In the genomic region with DNA sequence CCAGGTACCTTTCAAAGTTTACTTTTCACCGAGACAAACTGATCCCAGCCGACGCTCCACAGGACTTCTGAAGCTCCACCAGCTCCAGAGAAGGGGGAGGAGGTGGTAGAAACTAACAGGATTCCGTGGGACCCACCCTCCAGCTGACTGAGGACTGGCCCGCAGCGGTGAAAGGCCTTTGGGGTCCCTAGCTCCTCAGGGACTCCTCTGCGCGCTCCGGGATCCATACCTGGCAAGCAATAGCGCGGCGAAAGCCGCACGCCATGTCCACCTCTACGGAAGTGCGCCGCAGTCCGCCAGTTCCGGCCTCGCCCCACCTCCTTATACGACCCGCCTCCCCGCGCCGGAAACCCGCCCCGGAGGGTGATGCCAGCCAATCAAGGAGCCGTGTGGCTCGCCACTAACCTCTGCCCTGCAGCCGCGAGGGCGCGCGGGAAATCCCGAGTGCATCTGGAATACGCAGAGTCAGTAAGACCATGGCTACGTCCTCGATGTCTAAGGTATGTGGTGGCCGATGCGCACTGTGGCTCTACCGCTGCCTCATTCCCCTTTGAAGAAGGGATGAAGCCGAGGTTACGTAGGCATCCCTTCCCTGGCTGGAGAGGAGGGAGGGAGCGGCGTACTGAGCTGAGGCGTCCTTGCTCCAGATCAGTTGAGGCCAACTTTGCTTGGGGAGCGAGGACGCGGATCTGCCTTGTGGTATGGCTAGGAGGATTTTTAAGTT, we compare ENCODE assay signal across 8 cellular contexts. TPM values are rescaled to one million over a fixed set of nuclear protein-coding genes. Genes with fewer than 3 reads are reported as not detected.
DNase-seq lines count a peak whose midpoint lies in the region; ATAC-seq and TF ChIP-seq lines count a peak whose summit lies in the region.

ORC3 (plus strand) TSS at position 443 of the 724 bp plus-strand sequence; CDS start at position 477, 34 bp downstream.
RARS2 (minus strand) TSS at position 295 of the 724 bp plus-strand sequence; CDS start at position 265, 30 bp downstream.

- DNase-seq in GM13976 (ENCODE audit: low spot score) = peak; percentile 97
- peak; percentile 87 for DNase-seq in NCI-H146 treated with DMSO at 0.1 percent for 48 hours (lab: John Stamatoyannopoulos, UW; ENCODE audit: unreplicated experiment)
- DNase-seq in amniotic epithelial cell (ENCODE audit: low read depth) = peak; percentile 89
- peak; percentile 96 to 97 for DNase-seq in heart right ventricle
- peak; percentile 92 for DNase-seq in progenitor cell of endocrine pancreas (ENCODE audit: low spot score, unreplicated experiment)
- peak; percentile 98 for DNase-seq in ureter (ENCODE audit: low spot score)

- intact Hi-C loops in T-helper 1 cell treated with Interleukin-12 subunit alpha and Interleukin-12 subunit beta and Interleukin-4 antibody, amounts not matched to agents 30 ng/mL and 1 ng/mL, for 36 hours (cut with micrococcal nuclease) = loop anchor here (1.0 to 10.0 kb wide), 15 partner anchors 15 to 1765 kb away; partner anchors contain the start of genes AKIRIN2, PNRC1, RNGTT and SLC35A1
- intact Hi-C loops in heart right ventricle (cut with DNase I) = loop anchor here in 5 of 10 donors (2.0 to 10.0 kb wide), 5 partner anchors 48 to 183 kb away; partner anchors contain the start of genes AKIRIN2 (in 4 of the 5) and CFAP206 (in 1 of the 5)

- peak within 1 kb of the TSS; percentile 64 to 94 (median 83) for H3K4me3 ChIP-seq in heart right ventricle

- in situ Hi-C loops in GM13976 (cut with MboI; ENCODE audit: low sequenced_read_pairs, unreplicated experiment) = no loop called here

- peaks cover 0 to 25% (median 6%) of the 10 kb centered on the region in 9 donors for H3K36me3 ChIP-seq in heart right ventricle

- no peak for TF ChIP-seq CTCF in GM13976 (IDR thresholded peaks at IDR 0.05; ENCODE audit: borderline replicate concordance, control extremely low read depth, extremely low read depth, insufficient read depth, missing control alignments)
- peak in 1 of 9 donors; percentile 12 for TF ChIP-seq CTCF in heart right ventricle (IDR thresholded peaks at IDR 0.05)
- no peak for TF ChIP-seq CTCF in progenitor cell of endocrine pancreas (IDR thresholded peaks at IDR 0.05; ENCODE audit: unreplicated experiment)

- H3K27me3 Mint-ChIP-seq in progenitor cell of endocrine pancreas = no peaks in the 10 kb centered on the region

- peaks cover 8% of the 10 kb centered on the region for H3K36me3 Mint-ChIP-seq in progenitor cell of endocrine pancreas (ENCODE audit: insufficient read depth)

- peaks cover 2 to 47% (median 37%) of the 10 kb centered on the region in 9 donors for H3K4me1 ChIP-seq in heart right ventricle

- WGBS in heart right ventricle, 2 donors = 0 to 1% methylated on average over 49 of the region's 49 CpGs

- H3K9me3 ChIP-seq in heart right ventricle = no peaks in the 10 kb centered on the region

- no peaks in the 10 kb centered on the region for H3K27me3 ChIP-seq in heart right ventricle

- H3K4me3 Mint-ChIP-seq in progenitor cell of endocrine pancreas (ENCODE audit: low read depth) = peak within 1 kb of the TSS; percentile 92

- peak; percentile 100 for ATAC-seq in HG02870 (IDR thresholded peaks at IDR 0.05; ENCODE audit: unreplicated experiment)
- ATAC-seq in heart right ventricle = peak; percentile 100

- peaks cover 28% of the 10 kb centered on the region for H3K4me1 Mint-ChIP-seq in progenitor cell of endocrine pancreas (ENCODE audit: low read depth)

- H3K27ac Mint-ChIP-seq in progenitor cell of endocrine pancreas = peak within 1 kb of the TSS; percentile 95

- no peaks in the 10 kb centered on the region for H3K9me3 Mint-ChIP-seq in progenitor cell of endocrine pancreas (ENCODE audit: low read depth)

- H3K27ac ChIP-seq in heart right ventricle = peak within 1 kb of the TSS; percentile 19 to 90 (median 79)

RNA-seq across cellular contexts. Expression of gene ORC3, which starts in this region (rescaled TPM):
- total RNA-seq in T-helper 1 cell treated with Interleukin-12 subunit alpha and Interleukin-12 subunit beta and Interleukin-4 antibody, amounts not matched to agents 30 ng/mL and 1 ng/mL, for 36 hours = 32.9 and 35.1 TPM in 2 replicates
- total RNA-seq in heart right ventricle (10 to 100 TPM; 16.2 to 28.2 (median 24.5) TPM), progenitor cell of endocrine pancreas (30.1 and 31.6 TPM in 2 replicates), ureter (34.9 TPM)
- 10 to 100 TPM; 15.7 to 16.0 TPM for polyA plus RNA-seq in heart right ventricle

RNA-seq across cellular contexts. Expression of gene RARS2, which starts in this region (rescaled TPM):
- total RNA-seq in T-helper 1 cell treated with Interleukin-12 subunit alpha and Interleukin-12 subunit beta and Interleukin-4 antibody, amounts not matched to agents 30 ng/mL and 1 ng/mL, for 36 hours = 25.5 and 27.6 TPM in 2 replicates
- total RNA-seq in heart right ventricle = 10 to 100 TPM; 18.3 to 26.1 (median 20.3) TPM
- polyA plus RNA-seq in heart right ventricle = 10 to 100 TPM; 12.1 to 19.1 TPM
- total RNA-seq in progenitor cell of endocrine pancreas = 50.3 and 51.4 TPM in 2 replicates
- 46.5 TPM for total RNA-seq in ureter

Comparison
In these comparisons a context has a peak if more than half of its experiments do, and no peak if none do; other contexts are left out.
1. Peak in every context shown above with its lines: DNase-seq, ATAC-seq, H3K4me3 ChIP-seq and H3K27ac ChIP-seq.